In the genomic region with DNA sequence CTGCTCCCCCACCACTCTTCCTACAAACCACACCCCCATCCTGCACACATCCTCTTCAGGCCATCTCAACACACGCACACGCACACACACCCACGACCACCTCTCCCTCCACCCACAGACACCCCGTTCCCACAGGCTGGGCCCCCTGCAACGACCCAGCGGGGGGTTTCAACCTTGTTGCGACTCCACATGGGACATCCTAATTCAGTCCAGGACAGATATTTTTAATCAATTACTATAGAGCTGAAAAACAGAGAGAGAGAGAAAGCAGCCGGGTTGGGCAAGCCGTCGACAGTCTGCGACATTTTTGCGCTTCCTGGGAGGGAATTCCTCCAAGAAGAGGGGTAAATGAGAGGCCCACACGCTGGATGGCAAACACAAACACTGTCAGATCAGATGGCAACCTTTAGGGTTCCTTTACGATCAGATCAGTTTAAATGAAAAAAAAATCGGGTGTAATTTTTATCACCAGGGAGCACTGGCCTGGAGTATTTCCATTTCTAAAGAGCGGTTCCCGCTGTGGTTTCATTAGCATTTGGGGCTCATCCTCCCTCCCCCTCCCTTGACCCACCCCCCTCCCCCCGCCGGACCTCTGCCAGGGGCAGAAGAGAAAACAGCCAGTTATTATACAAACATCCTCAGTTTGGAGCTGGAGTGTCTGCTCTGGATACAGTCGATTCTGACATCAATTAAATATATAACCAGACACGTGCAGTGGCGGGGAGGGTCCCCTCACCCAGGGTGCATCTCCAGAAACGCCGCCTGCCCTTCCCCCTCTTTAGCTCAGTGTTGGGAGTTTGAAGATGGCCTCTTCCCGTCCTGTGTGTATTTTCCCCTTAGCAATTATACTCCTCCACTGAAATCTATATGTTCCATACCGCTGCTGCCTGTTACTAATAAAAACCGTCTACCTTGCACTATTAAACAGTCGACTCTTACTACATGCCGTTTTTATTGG, we compare ENCODE assay signal across 14 cellular contexts. TPM values are rescaled to one million over a fixed set of nuclear protein-coding genes. Genes with fewer than 3 reads are reported as not detected.
A peak's percentile ranks its signal among the peaks of the same experiment; 100 is the strongest.
DNase-seq lines count a peak whose midpoint lies in the region; ATAC-seq and TF ChIP-seq lines count a peak whose summit lies in the region.
"Had no signal": no experiment of that assay in that cellular context is flagged by ENCODE, and none has a peak within 500 bp of the region (broad histone marks: within the 10 kb centered on the region; RNA-seq: fewer than 3 reads in every experiment).

No MANE protein-coding gene starts in this region.

- H3K27me3 ChIP-seq in BLaER1 treated with 17β-estradiol and CSF1 and Interleukin-3, amounts not matched to agents 10 nM and 100 nM, result peaks cover 0 to 26% (median 0%) of the 10 kb centered on the region in 11 experiments; a peak in 6 of 22 replicates
- H3K27me3 ChIP-seq in HUES6 (ENCODE audit: control insufficient read depth, insufficient read depth, low read length) (peaks cover 68% of the 10 kb centered on the region), ectodermal cell (ENCODE audit: control insufficient read depth, insufficient read depth, low read length, poor library complexity, severe bottlenecking) (peaks cover 26% of the 10 kb centered on the region)

- DNase-seq in nephron progenitor cell, result no peak
- DNase-seq in SIG-M5 treated with dmso at 0.1 percent for 504 hours (lab: John Stamatoyannopoulos, UW; ENCODE audit: unreplicated experiment), result no peak
- no peak for DNase-seq in H4 (ENCODE audit: low spot score)
- DNase-seq in epidermal melanocyte (ENCODE audit: insufficient read length, low spot score), result no peak
- DNase-seq: brain microvascular endothelial cell; CD4-positive, CD25-positive, alpha-beta regulatory T cell; GDM1; midbrain; stimulated activated CD4-positive, alpha-beta T cell treated with anti-CD3 and anti-CD28 coated beads, Interleukin-4, amount 100 ng/mL, for 4 hours; stimulated activated naive CD8-positive, alpha-beta T cell treated with anti-CD3 and anti-CD28 coated beads, Interleukin-15, amount 100 ng/mL, for 72 hours had no signal

- H3K27ac ChIP-seq in BLaER1 treated with 17β-estradiol and CSF1 and Interleukin-3, amounts not matched to agents 10 nM and 100 nM, result peak overlapping the region; percentile 79 to 97 (median 91); a peak in 20 of 22 replicates
- H3K27ac ChIP-seq in HUES6 (ENCODE audit: low read depth, low read length) (no peak overlapping the region), ectodermal cell (ENCODE audit: insufficient read depth, low read depth, low read length, poor library complexity, severe bottlenecking) (no peak overlapping the region)
- H3K27ac ChIP-seq: brain microvascular endothelial cell had no signal

- peak overlapping the region; percentile 60 to 86 (median 80) for H3K4me3 ChIP-seq in BLaER1 treated with 17β-estradiol and CSF1 and Interleukin-3, amounts not matched to agents 10 nM and 100 nM
- peak overlapping the region; percentile 81 for H3K4me3 ChIP-seq in HUES6 (ENCODE audit: low read depth, low read length)
- H3K4me3 ChIP-seq in ectodermal cell (ENCODE audit: insufficient read depth, low read depth, low read length), result peak overlapping the region; percentile 66

- H3K27ac Mint-ChIP-seq in nephron progenitor cell, result no peak overlapping the region
- H3K27ac Mint-ChIP-seq: CD4-positive, CD25-positive, alpha-beta regulatory T cell; stimulated activated naive CD8-positive, alpha-beta T cell treated with anti-CD3 and anti-CD28 coated beads, Interleukin-15, amount 100 ng/mL, for 72 hours had no signal

- 1% methylated on average over 26 to 27 of the region's 29 CpGs for WGBS in ectodermal cell, 2 experiments

- peaks cover 25 to 33% (median 26%) of the 10 kb centered on the region in 11 experiments; a peak in 21 of 22 replicates for H4K20me1 ChIP-seq in BLaER1 treated with 17β-estradiol and CSF1 and Interleukin-3, amounts not matched to agents 10 nM and 100 nM

- TF ChIP-seq CTCF in nephron progenitor cell (IDR thresholded peaks at IDR 0.05), result no peak

- peak overlapping the region; percentile 93 to 100 (median 97) for H3K4me2 ChIP-seq in BLaER1 treated with 17β-estradiol and CSF1 and Interleukin-3, amounts not matched to agents 10 nM and 100 nM

- H3K9me3 ChIP-seq in BLaER1 treated with 17β-estradiol and CSF1 and Interleukin-3, amounts not matched to agents 10 nM and 100 nM (replicated peaks in 1 of 11), result peaks cover 19 to 53% (median 50%) of the 10 kb centered on the region in 11 experiments; a peak in 21 of 22 replicates
- no peaks in the 10 kb centered on the region for H3K9me3 ChIP-seq in HUES6 (ENCODE audit: control insufficient read depth, insufficient read depth, low read depth, low read length)
- no peaks in the 10 kb centered on the region for H3K9me3 ChIP-seq in ectodermal cell (ENCODE audit: control insufficient read depth, low read length)

- ATAC-seq in HG03571 (IDR thresholded peaks at IDR 0.05; ENCODE audit: unreplicated experiment), result no peak

- peak overlapping the region; percentile 79 for H3K4me3 Mint-ChIP-seq in nephron progenitor cell

- H3K9me3 Mint-ChIP-seq in nephron progenitor cell, result peaks cover 9% of the 10 kb centered on the region

- H3K36me3 ChIP-seq in BLaER1 treated with 17β-estradiol and CSF1 and Interleukin-3, amounts not matched to agents 10 nM and 100 nM, result peaks cover 7 to 44% (median 19%) of the 10 kb centered on the region in 11 experiments; a peak in 21 of 22 replicates
- H3K36me3 ChIP-seq in HUES6 (ENCODE audit: control insufficient read depth, insufficient read depth, low read length), result peaks cover 9% of the 10 kb centered on the region
- H3K36me3 ChIP-seq in ectodermal cell (ENCODE audit: control insufficient read depth, insufficient read depth, low read length), result peaks cover 11% of the 10 kb centered on the region
- H3K36me3 ChIP-seq: brain microvascular endothelial cell had no signal

- H3K9ac ChIP-seq in BLaER1 treated with 17β-estradiol and CSF1 and Interleukin-3, amounts not matched to agents 10 nM and 100 nM, result peak overlapping the region; percentile 83 to 97 (median 93); a peak in 20 of 22 replicates
- peak overlapping the region; percentile 44 for H3K9ac ChIP-seq in HUES6 (ENCODE audit: low read length)

- peaks cover 83% of the 10 kb centered on the region for H3K27me3 Mint-ChIP-seq in nephron progenitor cell (ENCODE audit: low read depth, poor library complexity)

- H3K36me3 Mint-ChIP-seq in nephron progenitor cell (ENCODE audit: low read depth), result peaks cover 12% of the 10 kb centered on the region
- H3K36me3 Mint-ChIP-seq: CD4-positive, CD25-positive, alpha-beta regulatory T cell had no signal

- peaks cover 32 to 60% (median 51%) of the 10 kb centered on the region in 10 experiments for H3K4me1 ChIP-seq in BLaER1 treated with 17β-estradiol and CSF1 and Interleukin-3, amounts not matched to agents 10 nM and 100 nM
- H3K4me1 ChIP-seq in HUES6 (ENCODE audit: control insufficient read depth, insufficient read depth, low read length), result peaks cover 34% of the 10 kb centered on the region
- H3K4me1 ChIP-seq in ectodermal cell (ENCODE audit: control insufficient read depth, insufficient read depth, low read length), result peaks cover 9% of the 10 kb centered on the region

- H3K4me1 Mint-ChIP-seq in nephron progenitor cell, result peaks cover 58% of the 10 kb centered on the region

RNA-seq across cellular contexts. Expression of gene IRX2, which starts 2.3 kb away (rescaled TPM):
- 83.1 TPM for polyA plus RNA-seq in ectodermal cell (2013, experiment 1 of 4)
- 78.2 TPM for polyA plus RNA-seq in ectodermal cell (2013, experiment 2 of 4)
- 82.0 TPM for polyA plus RNA-seq in ectodermal cell (2013, experiment 3 of 4)
- polyA plus RNA-seq in ectodermal cell (2013, experiment 4 of 4), result 85.9 TPM
- 0.10 TPM in 1 of 2 replicates, not detected in the other for total RNA-seq in H4 (2014; rRNA removed; shearing (Covaris generic))
- total RNA-seq: CD4-positive, CD25-positive, alpha-beta regulatory T cell had no signal
- polyA plus RNA-seq: CD4-positive, CD25-positive, alpha-beta regulatory T cell had no signal

Comparison
In these comparisons a context has a peak if more than half of its experiments do, and no peak if none do; other contexts are left out.
1. H3K27ac ChIP-seq: peak in BLaER1 treated with 17β-estradiol and CSF1 and Interleukin-3, amounts not matched to agents 10 nM and 100 nM (11 of 11); none in HUES6 (single experiment) and ectodermal cell (single experiment).
2. Peak in every context shown above with its lines, with median percentiles within 50 percentile points of each other: H3K4me3 ChIP-seq.